In the genomic region with DNA sequence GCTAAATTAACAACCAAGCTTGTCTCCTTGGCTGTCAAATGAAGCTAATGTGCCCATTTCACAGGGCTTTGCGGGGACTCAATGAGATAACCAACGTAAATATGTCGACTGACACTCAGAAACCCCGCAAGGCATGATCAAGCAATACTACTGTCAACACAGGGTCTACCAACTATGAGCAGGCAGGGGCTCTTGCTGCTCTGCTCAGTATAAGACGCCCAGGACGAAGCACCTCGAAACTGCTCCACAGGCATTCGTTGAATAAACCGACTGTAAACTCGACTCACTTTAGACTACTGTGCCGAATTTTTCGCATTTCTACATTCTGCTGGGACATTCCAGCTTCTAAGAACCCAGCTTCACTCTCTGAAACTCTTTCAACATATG, we compare ENCODE assay signal across 9 cellular contexts. TPM values are rescaled to one million over a fixed set of nuclear protein-coding genes. Genes with fewer than 3 reads are reported as not detected.
DNase-seq lines count a peak whose midpoint lies in the region; ATAC-seq and TF ChIP-seq lines count a peak whose summit lies in the region.
"Had no signal": no experiment of that assay in that cellular context is flagged by ENCODE, and none has a peak within 500 bp of the region (broad histone marks: within the 10 kb centered on the region; RNA-seq: fewer than 3 reads in every experiment).

No MANE protein-coding gene starts in this region.

- peak overlapping the region; percentile 66 for H3K27ac ChIP-seq in foreskin keratinocyte

- H3K4me3 ChIP-seq in skeletal muscle satellite cell (ENCODE audit: low read length) = peak overlapping the region; percentile 76

- ATAC-seq in GM21360 (IDR thresholded peaks at IDR 0.05; ENCODE audit: unreplicated experiment) (peak; percentile 11), SK-N-SH treated with all-trans-retinoic acid at 6 μM for 48 hours (peak; percentile 39), foreskin keratinocyte (peak; percentile 35), GM21619 (IDR thresholded peaks at IDR 0.05; ENCODE audit: unreplicated experiment) (no peak)

- no peaks in the 10 kb centered on the region for H3K9me3 ChIP-seq in skeletal muscle satellite cell (replicated peaks; ENCODE audit: low read length)

- H3K4me1 ChIP-seq in foreskin keratinocyte (peaks cover 4% of the 10 kb centered on the region), skeletal muscle satellite cell (ENCODE audit: control insufficient read depth, insufficient read depth, low read length) (peaks cover 3% of the 10 kb centered on the region)

- DNase-seq in foreskin keratinocyte (no peak), HuH-7 (ENCODE audit: low spot score) (no peak), HCEC 1CT (no peak), mucosa of gallbladder (ENCODE audit: low spot score) (no peak)

- H3K36me3 ChIP-seq in skeletal muscle satellite cell (ENCODE audit: insufficient read depth, low read length) = peaks cover 4% of the 10 kb centered on the region

- H3K4me2 ChIP-seq in skeletal muscle satellite cell (ENCODE audit: low read length) = peak overlapping the region; percentile 81

- H3K27me3 ChIP-seq in foreskin keratinocyte (no peaks in the 10 kb centered on the region), skeletal muscle satellite cell (ENCODE audit: control insufficient read depth, insufficient read depth, low read length) (no peaks in the 10 kb centered on the region)

- peak overlapping the region; percentile 38 for H3K9ac ChIP-seq in skeletal muscle satellite cell (ENCODE audit: low read depth, low read length)

- no peak for TF ChIP-seq CTCF in foreskin keratinocyte (conservative IDR thresholded peaks at IDR 0.05)

TF ChIP-seq in SK-N-SH treated with all-trans-retinoic acid at 6 μM for 48 hours, 23 proteins besides CTCF, POLR2A, EP300 and RAD21:
- TF ChIP-seq ZNF8 (CRISPR knock-in tag; IDR thresholded peaks at IDR 0.05) = no peak
- TF ChIP-seq CSDC2 (CRISPR knock-in tag; IDR thresholded peaks at IDR 0.05) = no peak
- TF ChIP-seq, protein P1, sequence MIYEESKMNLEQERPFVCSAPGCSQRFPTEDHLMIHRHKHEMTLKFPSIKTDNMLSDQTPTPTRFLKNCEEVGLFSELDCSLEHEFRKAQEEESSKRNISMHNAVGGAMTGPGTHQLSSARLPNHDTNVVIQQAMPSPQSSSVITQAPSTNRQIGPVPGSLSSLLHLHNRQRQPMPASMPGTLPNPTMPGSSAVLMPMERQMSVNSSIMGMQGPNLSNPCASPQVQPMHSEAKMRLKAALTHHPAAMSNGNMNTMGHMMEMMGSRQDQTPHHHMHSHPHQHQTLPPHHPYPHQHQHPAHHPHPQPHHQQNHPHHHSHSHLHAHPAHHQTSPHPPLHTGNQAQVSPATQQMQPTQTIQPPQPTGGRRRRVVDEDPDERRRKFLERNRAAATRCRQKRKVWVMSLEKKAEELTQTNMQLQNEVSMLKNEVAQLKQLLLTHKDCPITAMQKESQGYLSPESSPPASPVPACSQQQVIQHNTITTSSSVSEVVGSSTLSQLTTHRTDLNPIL (CRISPR knock-in tag; IDR thresholded peaks at IDR 0.05; ENCODE audit: low read depth) = no peak
- no peak for TF ChIP-seq RARB (CRISPR knock-in tag; IDR thresholded peaks at IDR 0.05)
- TF ChIP-seq OSR1 (CRISPR knock-in tag; IDR thresholded peaks at IDR 0.05) = no peak
- TF ChIP-seq GLIS3 (CRISPR knock-in tag; IDR thresholded peaks at IDR 0.05) = no peak
- TF ChIP-seq, protein P2, sequence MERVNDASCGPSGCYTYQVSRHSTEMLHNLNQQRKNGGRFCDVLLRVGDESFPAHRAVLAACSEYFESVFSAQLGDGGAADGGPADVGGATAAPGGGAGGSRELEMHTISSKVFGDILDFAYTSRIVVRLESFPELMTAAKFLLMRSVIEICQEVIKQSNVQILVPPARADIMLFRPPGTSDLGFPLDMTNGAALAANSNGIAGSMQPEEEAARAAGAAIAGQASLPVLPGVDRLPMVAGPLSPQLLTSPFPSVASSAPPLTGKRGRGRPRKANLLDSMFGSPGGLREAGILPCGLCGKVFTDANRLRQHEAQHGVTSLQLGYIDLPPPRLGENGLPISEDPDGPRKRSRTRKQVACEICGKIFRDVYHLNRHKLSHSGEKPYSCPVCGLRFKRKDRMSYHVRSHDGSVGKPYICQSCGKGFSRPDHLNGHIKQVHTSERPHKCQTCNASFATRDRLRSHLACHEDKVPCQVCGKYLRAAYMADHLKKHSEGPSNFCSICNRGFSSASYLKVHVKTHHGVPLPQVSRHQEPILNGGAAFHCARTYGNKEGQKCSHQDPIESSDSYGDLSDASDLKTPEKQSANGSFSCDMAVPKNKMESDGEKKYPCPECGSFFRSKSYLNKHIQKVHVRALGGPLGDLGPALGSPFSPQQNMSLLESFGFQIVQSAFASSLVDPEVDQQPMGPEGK (CRISPR knock-in tag; IDR thresholded peaks at IDR 0.05; ENCODE audit: borderline replicate concordance) = no peak
- TF ChIP-seq ZNF70 (CRISPR knock-in tag; IDR thresholded peaks at IDR 0.05) = no peak
- TF ChIP-seq TCF4 (CRISPR knock-in tag; IDR thresholded peaks at IDR 0.05; ENCODE audit: borderline replicate concordance) = no peak
- TF ChIP-seq ESRRG (CRISPR knock-in tag; IDR thresholded peaks at IDR 0.05) = no peak
- TF ChIP-seq SNAI2 (CRISPR knock-in tag; IDR thresholded peaks at IDR 0.05) = no peak
- TF ChIP-seq ARNTL (CRISPR knock-in tag; IDR thresholded peaks at IDR 0.05; ENCODE audit: borderline replicate concordance, low read depth) = no peak
- no peak for TF ChIP-seq PPARA (CRISPR knock-in tag; IDR thresholded peaks at IDR 0.05; ENCODE audit: borderline replicate concordance)
- TF ChIP-seq, protein P3, sequence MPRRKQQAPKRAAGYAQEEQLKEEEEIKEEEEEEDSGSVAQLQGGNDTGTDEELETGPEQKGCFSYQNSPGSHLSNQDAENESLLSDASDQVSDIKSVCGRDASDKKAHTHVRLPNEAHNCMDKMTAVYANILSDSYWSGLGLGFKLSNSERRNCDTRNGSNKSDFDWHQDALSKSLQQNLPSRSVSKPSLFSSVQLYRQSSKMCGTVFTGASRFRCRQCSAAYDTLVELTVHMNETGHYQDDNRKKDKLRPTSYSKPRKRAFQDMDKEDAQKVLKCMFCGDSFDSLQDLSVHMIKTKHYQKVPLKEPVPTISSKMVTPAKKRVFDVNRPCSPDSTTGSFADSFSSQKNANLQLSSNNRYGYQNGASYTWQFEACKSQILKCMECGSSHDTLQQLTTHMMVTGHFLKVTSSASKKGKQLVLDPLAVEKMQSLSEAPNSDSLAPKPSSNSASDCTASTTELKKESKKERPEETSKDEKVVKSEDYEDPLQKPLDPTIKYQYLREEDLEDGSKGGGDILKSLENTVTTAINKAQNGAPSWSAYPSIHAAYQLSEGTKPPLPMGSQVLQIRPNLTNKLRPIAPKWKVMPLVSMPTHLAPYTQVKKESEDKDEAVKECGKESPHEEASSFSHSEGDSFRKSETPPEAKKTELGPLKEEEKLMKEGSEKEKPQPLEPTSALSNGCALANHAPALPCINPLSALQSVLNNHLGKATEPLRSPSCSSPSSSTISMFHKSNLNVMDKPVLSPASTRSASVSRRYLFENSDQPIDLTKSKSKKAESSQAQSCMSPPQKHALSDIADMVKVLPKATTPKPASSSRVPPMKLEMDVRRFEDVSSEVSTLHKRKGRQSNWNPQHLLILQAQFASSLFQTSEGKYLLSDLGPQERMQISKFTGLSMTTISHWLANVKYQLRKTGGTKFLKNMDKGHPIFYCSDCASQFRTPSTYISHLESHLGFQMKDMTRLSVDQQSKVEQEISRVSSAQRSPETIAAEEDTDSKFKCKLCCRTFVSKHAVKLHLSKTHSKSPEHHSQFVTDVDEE (CRISPR knock-in tag; IDR thresholded peaks at IDR 0.05) = no peak
- no peak for TF ChIP-seq BACH2 (CRISPR knock-in tag; IDR thresholded peaks at IDR 0.05; ENCODE audit: borderline replicate concordance)
- TF ChIP-seq ZFP30 (CRISPR knock-in tag; IDR thresholded peaks at IDR 0.05) = no peak
- TF ChIP-seq, protein P4, sequence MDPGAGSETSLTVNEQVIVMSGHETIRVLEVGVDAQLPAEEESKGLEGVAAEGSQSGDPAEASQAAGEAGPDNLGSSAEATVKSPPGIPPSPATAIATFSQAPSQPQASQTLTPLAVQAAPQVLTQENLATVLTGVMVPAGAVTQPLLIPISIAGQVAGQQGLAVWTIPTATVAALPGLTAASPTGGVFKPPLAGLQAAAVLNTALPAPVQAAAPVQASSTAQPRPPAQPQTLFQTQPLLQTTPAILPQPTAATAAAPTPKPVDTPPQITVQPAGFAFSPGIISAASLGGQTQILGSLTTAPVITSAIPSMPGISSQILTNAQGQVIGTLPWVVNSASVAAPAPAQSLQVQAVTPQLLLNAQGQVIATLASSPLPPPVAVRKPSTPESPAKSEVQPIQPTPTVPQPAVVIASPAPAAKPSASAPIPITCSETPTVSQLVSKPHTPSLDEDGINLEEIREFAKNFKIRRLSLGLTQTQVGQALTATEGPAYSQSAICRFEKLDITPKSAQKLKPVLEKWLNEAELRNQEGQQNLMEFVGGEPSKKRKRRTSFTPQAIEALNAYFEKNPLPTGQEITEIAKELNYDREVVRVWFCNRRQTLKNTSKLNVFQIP (CRISPR knock-in tag; IDR thresholded peaks at IDR 0.05; ENCODE audit: borderline replicate concordance, low read depth) = no peak

RNA-seq across cellular contexts. Expression of a gene that starts 55.0 kb away (rescaled TPM):
- total RNA-seq in foreskin keratinocyte = not detected in 2 replicates
- not detected in 2 replicates for polyA plus RNA-seq in foreskin keratinocyte
- not detected in 2 replicates for total RNA-seq in skeletal muscle satellite cell (2012; rRNA removed)
- total RNA-seq in mucosa of gallbladder = not detected
- total RNA-seq: M059J had no signal
